12 cellular contexts compared by ENCODE assay signal in genomic region chr14:50025073-50025472, GRCh38.
"Had no signal": no experiment of that assay in that cellular context is flagged by ENCODE, and none has a peak within 500 bp of the region (broad histone marks: within the 10 kb centered on the region; RNA-seq: fewer than 3 reads in every experiment).

No MANE protein-coding gene starts in this region.

- H3K36me3 Mint-ChIP-seq: brain had no signal

- H3K9me3 Mint-ChIP-seq: central memory CD8-positive, alpha-beta T cell had no signal

- H3K27ac Mint-ChIP-seq: activated naive CD4-positive, alpha-beta T cell treated with anti-CD3 and anti-CD28 coated beads for 36 hours; activated T-helper 2 cell treated with anti-CD3 and anti-CD28 coated beads, Interferon-gamma antibody, Interleukin-2, Interleukin-4, amounts not matched to agents 10 μg/mL and 5 μg/mL and 100 μg/mL, durations not matched to agents 14 hours and 24 hours and 36 hours; brain; endodermal cell; T-helper 2 cell treated with Interferon-gamma antibody and Interleukin-4, amounts not matched to agents 5 μg/mL and 100 μg/mL, for 36 hours had no signal

- H3K9me3 ChIP-seq: pancreas had no signal

- H3K36me3 ChIP-seq: pancreas had no signal

- H3K27me3 ChIP-seq: pancreas had no signal

- DNase-seq: activated CD4-positive, alpha-beta T cell treated with anti-CD3 and anti-CD28 coated beads, Interleukin-2, amount 50 U/mL, for 1 hour; dermis blood vessel endothelial cell; endodermal cell; left colon; pancreas; stimulated activated CD4-positive, alpha-beta T cell treated with anti-CD3 and anti-CD28 coated beads, Interleukin-12 subunit alpha, Interleukin-12 subunit beta, amount 100 ng/mL, for 4 hours; stimulated activated CD4-positive, alpha-beta T cell treated with anti-CD3 and anti-CD28 coated beads, Interleukin-2, amount 100 ng/mL, for 24 hours had no signal

- H3K27ac ChIP-seq: pancreas had no signal

- H3K4me1 ChIP-seq: pancreas had no signal

- H3K4me3 ChIP-seq: pancreas had no signal
